ENCODE assay signal across 34 cellular contexts in genomic region chr18:10989486-10989885, GRCh38.
"Had no signal": no experiment of that assay in that cellular context is flagged by ENCODE, and none has a peak within 500 bp of the region (broad histone marks: within the 10 kb centered on the region; RNA-seq: fewer than 3 reads in every experiment).

No MANE protein-coding gene starts in this region.

- H3K4me3 ChIP-seq: MG63 had no signal

- DNase-seq: Karpas-422, Kasumi-1, MG63, MM.1S, MV-4-11, NCI-H1048, NCI-H1092, NCI-H1092 treated with DMSO at 0.1 percent for 48 hours, NCI-H1105, NCI-H1105 treated with DMSO at 0.1 percent for 48 hours, NCI-H1417, NCI-H1417 treated with DMSO at 0.1 percent for 48 hours, NCI-H1436, NCI-H1436 treated with DMSO at 0.1 percent for 48 hours, NCI-H146, NCI-H1694, NCI-H1694 treated with DMSO at 0.1 percent for 48 hours, NCI-H187, NCI-H187 treated with DMSO at 0.1 percent for 48 hours, NCI-H1930, NCI-H2029, NCI-H2029 treated with DMSO at 0.1 percent for 48 hours, NCI-H2081, NCI-H2081 treated with DMSO at 0.1 percent for 48 hours, NCI-H2107, NCI-H2171, NCI-H2171 treated with DMSO at 0.1 percent for 48 hours, NCI-H2227 treated with DMSO at 0.1 percent for 48 hours, NCI-H226, NCI-H345, NCI-H446, NCI-H446 treated with DMSO at 0.1 percent for 48 hours, NCI-H510A, NCI-H510A treated with DMSO at 0.1 percent for 48 hours had no signal

- H3K27me3 ChIP-seq: MG63 had no signal
